11 cellular contexts compared by ENCODE assay signal in genomic region chr6:5338177-5338960, GRCh38.
DNase-seq lines count a peak whose midpoint lies in the region; ATAC-seq and TF ChIP-seq lines count a peak whose summit lies in the region.
"Had no signal": no experiment of that assay in that cellular context is flagged by ENCODE, and none has a peak within 500 bp of the region (broad histone marks: within the 10 kb centered on the region; RNA-seq: fewer than 3 reads in every experiment).

No MANE protein-coding gene starts in this region.

- H3K27ac Mint-ChIP-seq in central memory CD8-positive, alpha-beta T cell (ENCODE audit: low read depth) = peak overlapping the region; percentile 3

- in situ Hi-C loops in GM13977 (cut with MboI; ENCODE audit: low pct_unique_long_range_greater_than_20kb, low sequenced_read_pairs, unreplicated experiment) (no loop called here), G401 (cut with HindIII; ENCODE audit: low sequenced_read_pairs) (no loop called here)

- H3K4me1 Mint-ChIP-seq in central memory CD8-positive, alpha-beta T cell = peaks cover 19% of the 10 kb centered on the region

- peak; percentile 34 for DNase-seq in GM13977 (ENCODE audit: low spot score)
- DNase-seq in GM20000 (ENCODE audit: low spot score) = peak; percentile 36
- no peak for DNase-seq in central memory CD8-positive, alpha-beta T cell (ENCODE audit: low spot score in 2 of 2)
- no peak for DNase-seq in NCI-H2107 treated with DMSO at 0.1 percent for 48 hours (lab: John Stamatoyannopoulos, UW; ENCODE audit: unreplicated experiment)
- DNase-seq in G401 (ENCODE audit: low spot score) = no peak
- no peak for DNase-seq in HuH-7 (ENCODE audit: low spot score)
- DNase-seq in UCSD-AML1 (lab: John Stamatoyannopoulos, UW; ENCODE audit: unreplicated experiment) = no peak
- DNase-seq: foreskin keratinocyte, posterior cingulate gyrus, tibial artery had no signal

- no peaks in the 10 kb centered on the region for H3K9me3 Mint-ChIP-seq in central memory CD8-positive, alpha-beta T cell

- H3K27me3 Mint-ChIP-seq in central memory CD8-positive, alpha-beta T cell = no peaks in the 10 kb centered on the region

- no peak for TF ChIP-seq CTCF in GM13977 (IDR thresholded peaks at IDR 0.05; ENCODE audit: extremely low read depth, insufficient read depth, missing control alignments)
- TF ChIP-seq CTCF in GM20000 (IDR thresholded peaks at IDR 0.05; ENCODE audit: extremely low read depth, missing control alignments) = no peak

- H3K36me3 Mint-ChIP-seq in central memory CD8-positive, alpha-beta T cell (ENCODE audit: insufficient read depth) = no peaks in the 10 kb centered on the region

- peak; percentile 35 for ATAC-seq in HG03066 (IDR thresholded peaks at IDR 0.05; ENCODE audit: low read depth, unreplicated experiment)
- no peak for ATAC-seq in central memory CD8-positive, alpha-beta T cell (replicated peaks; ENCODE audit: extremely low read depth, poor library complexity, severe bottlenecking)
- ATAC-seq: foreskin keratinocyte had no signal

- peak overlapping the region; percentile 12 for H3K4me3 Mint-ChIP-seq in central memory CD8-positive, alpha-beta T cell

Comparison
In these comparisons a context has a peak if more than half of its experiments do, and no peak if none do; other contexts are left out.
1. DNase-seq: peak in GM13977 (single experiment) and GM20000 (single experiment); none in central memory CD8-positive, alpha-beta T cell (0 of 2), NCI-H2107 treated with DMSO at 0.1 percent for 48 hours (single experiment), G401 (single experiment), HuH-7 (single experiment) and UCSD-AML1 (single experiment).